11 cellular contexts compared by ENCODE assay signal in genomic region chr18:70322928-70323327, GRCh38. TPM values are rescaled to one million over a fixed set of nuclear protein-coding genes. Genes with fewer than 3 reads are reported as not detected.
DNase-seq lines count a peak whose midpoint lies in the region; ATAC-seq, FAIRE-seq and TF ChIP-seq lines count a peak whose summit lies in the region.
"Had no signal": no experiment of that assay in that cellular context is flagged by ENCODE, and none has a peak within 500 bp of the region (broad histone marks: within the 10 kb centered on the region; RNA-seq: fewer than 3 reads in every experiment).

No MANE protein-coding gene starts in this region.

- H3K27ac Mint-ChIP-seq in CD4-positive, alpha-beta T cell: no peak overlapping the region
- H3K27ac Mint-ChIP-seq: activated T-helper 2 cell treated with anti-CD3 and anti-CD28 coated beads, Interferon-gamma antibody, Interleukin-2, Interleukin-4, amounts not matched to agents 10 μg/mL and 5 μg/mL and 100 μg/mL, durations not matched to agents 14 hours and 24 hours and 36 hours had no signal

- no peaks in the 10 kb centered on the region for H3K9me3 Mint-ChIP-seq in CD4-positive, alpha-beta T cell
- H3K9me3 Mint-ChIP-seq: activated T-helper 2 cell treated with anti-CD3 and anti-CD28 coated beads, Interferon-gamma antibody, Interleukin-2, Interleukin-4, amounts not matched to agents 10 μg/mL and 5 μg/mL and 100 μg/mL, durations not matched to agents 14 hours and 24 hours and 36 hours had no signal

- POLR2A ChIA-PET in CD4-positive, alpha-beta T cell (lab: Charles Lee): no interaction called here

- peaks cover 13% of the 10 kb centered on the region for H3K36me3 Mint-ChIP-seq in CD4-positive, alpha-beta T cell (ENCODE audit: low read depth)

- H3K27me3 Mint-ChIP-seq in CD4-positive, alpha-beta T cell: no peaks in the 10 kb centered on the region

- H3K27ac ChIP-seq in kidney (ENCODE audit: low read depth in 2 of 2, low read length in 2 of 2): no peak overlapping the region
- H3K27ac ChIP-seq in CD4-positive, alpha-beta T cell (ENCODE audit: low read depth, low read length): no peak overlapping the region
- H3K27ac ChIP-seq: suprapubic skin had no signal

- CTCF ChIA-PET in CD4-positive, alpha-beta T cell (lab: Charles Lee): no interaction called here

- peak; percentile 59 for FAIRE-seq in kidney (lab: Jason Lieb, UNC)

- TF ChIP-seq CTCF in cardiac fibroblast (IDR thresholded peaks at IDR 0.05; ENCODE audit: low read depth, low read length) (no peak), kidney (IDR thresholded peaks at IDR 0.05; ENCODE audit: borderline replicate concordance, extremely low read depth, insufficient read depth) (no peak)
- no peak for TF ChIP-seq CTCF in CD4-positive, alpha-beta T cell (IDR thresholded peaks at IDR 0.05)

- ATAC-seq in CD4-positive, alpha-beta T cell (ENCODE audit: poor library complexity): no peak
- ATAC-seq: sciatic nerve had no signal

- H3K36me3 ChIP-seq in MG63 (peaks cover 36% of the 10 kb centered on the region), kidney (ENCODE audit: control insufficient read depth in 1 of 2, insufficient read depth in 2 of 2, low read length in 2 of 2) (peaks cover 0 to 9% of the 10 kb centered on the region in 2 donors)

- no peak overlapping the region for H3K4me3 Mint-ChIP-seq in CD4-positive, alpha-beta T cell

- no peak overlapping the region for H3K4me3 ChIP-seq in MG63
- H3K4me3 ChIP-seq in cardiac fibroblast (replicated peaks in 1 of 2; ENCODE audit: low read depth in 2 of 2, low read length in 2 of 2): no peak overlapping the region
- H3K4me3 ChIP-seq in kidney (ENCODE audit: low read length in 2 of 2): peak overlapping the region in 1 of 2 donors; percentile 6
- H3K4me3 ChIP-seq: suprapubic skin had no signal

- DNase-seq in MG63 (peak; percentile 45), cardiac fibroblast (ENCODE audit: low read depth in 2 of 2) (peak; percentile 43 to 50), kidney (no peak), stromal cell of bone marrow (ENCODE audit: low read depth) (peak; percentile 21), iPS-NIHi7 (ENCODE audit: extremely low spot score) (no peak), NCI-H2107 treated with DMSO at 0.1 percent for 48 hours (lab: John Stamatoyannopoulos, UW; ENCODE audit: unreplicated experiment) (no peak)
- DNase-seq in CD4-positive, alpha-beta T cell: no peak
- DNase-seq: NCI-H2081 treated with DMSO at 0.1 percent for 48 hours had no signal

- intact Hi-C loops in kidney (cut with DNase I): no loop called here
- intact Hi-C loops in CD4-positive, alpha-beta T cell (cut with DNase I, micrococcal nuclease): no loop called here

- no peaks in the 10 kb centered on the region for H3K27me3 ChIP-seq in MG63
- no peaks in the 10 kb centered on the region for H3K27me3 ChIP-seq in CD4-positive, alpha-beta T cell (ENCODE audit: control insufficient read depth, insufficient read depth, low read length)
- H3K27me3 ChIP-seq: suprapubic skin had no signal

- H3K9me3 ChIP-seq in MG63 (no peaks in the 10 kb centered on the region), kidney (ENCODE audit: control insufficient read depth in 1 of 2, low read length in 2 of 2) (no peaks in the 10 kb centered on the region)
- no peaks in the 10 kb centered on the region for H3K9me3 ChIP-seq in CD4-positive, alpha-beta T cell (ENCODE audit: control insufficient read depth, low read length)
- H3K9me3 ChIP-seq: suprapubic skin had no signal

- H3K9ac ChIP-seq in kidney (ENCODE audit: low read length in 2 of 2): no peak overlapping the region

- H3K4me1 ChIP-seq in kidney (ENCODE audit: control insufficient read depth in 1 of 2, insufficient read depth in 1 of 2, low read depth in 1 of 2, low read length in 2 of 2): peaks cover 2 to 20% of the 10 kb centered on the region in 2 donors

- H3K4me1 Mint-ChIP-seq in CD4-positive, alpha-beta T cell (ENCODE audit: low read depth): no peaks in the 10 kb centered on the region

RNA-seq across cellular contexts. Expression of gene SOCS6, which starts 34.1 kb away (rescaled TPM):
- 11.1 and 20.6 TPM in 2 replicates for total RNA-seq in MG63 (2014; rRNA removed; shearing (Covaris generic); ENCODE audit: low replicate concordance)
- 18.7 TPM for total RNA-seq in kidney
- 5.1 TPM for polyA plus RNA-seq in kidney (ENCODE audit: insufficient read depth, low read depth, low replicate concordance)
- 1 to 10 TPM; 1.8 to 2.5 TPM for total RNA-seq in CD4-positive, alpha-beta T cell

Comparison
In these comparisons a context has a peak if more than half of its experiments do, and no peak if none do; other contexts are left out.
1. DNase-seq: peak in MG63 (single experiment), cardiac fibroblast (2 of 2) and stromal cell of bone marrow (single experiment); none in kidney (single experiment), iPS-NIHi7 (single experiment), CD4-positive, alpha-beta T cell (0 of 10) and NCI-H2107 treated with DMSO at 0.1 percent for 48 hours (single experiment).